Comparison of ENCODE assay signal across 1 cellular context in genomic region chr2:238238766-238239551, GRCh38.
A peak's percentile ranks its signal among the peaks of the same experiment; 100 is the strongest.
TF ChIP-seq lines count a peak whose summit lies in the region.

No MANE protein-coding gene starts in this region.

TF ChIP-seq in HepG2, 621 proteins besides CTCF, POLR2A, EP300 and RAD21 (continued from another document and continues in another):
- TF ChIP-seq ZBTB34 (CRISPR knock-in tag; IDR thresholded peaks at IDR 0.05) (peak; percentile 90), CBX1 (IDR thresholded peaks at IDR 0.05; ENCODE audit: low read depth) (peak; percentile 26), ZFP91 (CRISPR knock-in tag; IDR thresholded peaks at IDR 0.05; ENCODE audit: borderline replicate concordance) (peak; percentile 87), ZNF296 (CRISPR knock-in tag; conservative IDR thresholded peaks at IDR 0.05) (peak; percentile 95), TFDP1 (CRISPR knock-in tag; IDR thresholded peaks at IDR 0.05; ENCODE audit: borderline replicate concordance) (peak; percentile 99), ZBTB3 (CRISPR knock-in tag; IDR thresholded peaks at IDR 0.05; ENCODE audit: borderline replicate concordance, low read depth) (no peak), ZNF691 (CRISPR knock-in tag; IDR thresholded peaks at IDR 0.05; ENCODE audit: borderline replicate concordance, low read depth) (peak; percentile 61; the same call in 1 of the 2 replicates), ZNF235 (CRISPR knock-in tag; IDR thresholded peaks at IDR 0.05; ENCODE audit: borderline replicate concordance) (peak; percentile 98; the same call in 1 of the 2 replicates), ZNF224 (CRISPR knock-in tag; IDR thresholded peaks at IDR 0.05) (peak; percentile 88; the same call in 1 of the 2 replicates), MTF1 (CRISPR knock-in tag; IDR thresholded peaks at IDR 0.05) (peak; percentile 97), ZMAT3 (CRISPR knock-in tag; conservative IDR thresholded peaks at IDR 0.05) (peak; percentile 99), ARNTL (CRISPR knock-in tag; IDR thresholded peaks at IDR 0.05) (peak; percentile 92), YY1 (IDR thresholded peaks at IDR 0.05; ENCODE audit: insufficient read depth, insufficient replicate concordance, low read depth, low read length) (no peak), ZBTB20 (CRISPR knock-in tag; IDR thresholded peaks at IDR 0.05; ENCODE audit: borderline replicate concordance, low read depth) (peak; percentile 83; the same call in 1 of the 2 replicates), RFXANK (CRISPR knock-in tag; IDR thresholded peaks at IDR 0.05) (peak; percentile 79; the same call in 1 of the 2 replicates), JARID2 (CRISPR knock-in tag; IDR thresholded peaks at IDR 0.05; ENCODE audit: insufficient replicate concordance) (peak; percentile 90), RFX1 (IDR thresholded peaks at IDR 0.05) (no peak), SMARCE1 (IDR thresholded peaks at IDR 0.05; ENCODE audit: borderline replicate concordance) (no peak), KDM6A (CRISPR knock-in tag; IDR thresholded peaks at IDR 0.05; ENCODE audit: low read depth) (no peak; the same call in 1 of the 2 replicates), SIX4 (CRISPR knock-in tag; IDR thresholded peaks at IDR 0.05) (peak; percentile 28; the same call in 1 of the 2 replicates), HNF4G (IDR thresholded peaks at IDR 0.05; ENCODE audit: borderline replicate concordance, low read depth, low read length) (no peak), HNF4G (CRISPR knock-in tag; IDR thresholded peaks at IDR 0.05; ENCODE audit: borderline replicate concordance, low read depth) (no peak), ZNF563 (CRISPR knock-in tag; IDR thresholded peaks at IDR 0.05) (peak; percentile 99), ATF4 (CRISPR knock-in tag; IDR thresholded peaks at IDR 0.05) (peak in 1 of 2 experiments; percentile 82; a peak in 2 of 4 replicates), MIXL1 (CRISPR knock-in tag; IDR thresholded peaks at IDR 0.05) (peak; percentile 86), CREM (IDR thresholded peaks at IDR 0.05) (no peak), CREM (CRISPR knock-in tag; IDR thresholded peaks at IDR 0.05) (no peak), ZNF264 (CRISPR knock-in tag; IDR thresholded peaks at IDR 0.05) (peak; percentile 79; the same call in 1 of the 2 replicates), GATA4 (IDR thresholded peaks at IDR 0.05; ENCODE audit: borderline replicate concordance, low read depth) (no peak), HBP1 (CRISPR knock-in tag; IDR thresholded peaks at IDR 0.05; ENCODE audit: low read depth) (peak; percentile 94), CENPX (CRISPR knock-in tag; IDR thresholded peaks at IDR 0.05) (no peak), ZNF446 (CRISPR knock-in tag; IDR thresholded peaks at IDR 0.05) (peak; percentile 98), E2F2 (CRISPR knock-in tag; IDR thresholded peaks at IDR 0.05; ENCODE audit: borderline replicate concordance) (peak; percentile 98; the same call in 1 of the 2 replicates), ZNF160 (CRISPR knock-in tag; IDR thresholded peaks at IDR 0.05) (peak; percentile 98), ZNF652 (CRISPR knock-in tag; IDR thresholded peaks at IDR 0.05; ENCODE audit: borderline replicate concordance, low read depth) (no peak), MYNN (CRISPR knock-in tag; IDR thresholded peaks at IDR 0.05; ENCODE audit: low read depth) (peak; percentile 97), NFYC (CRISPR knock-in tag; IDR thresholded peaks at IDR 0.05) (peak; percentile 66), PATZ1 (CRISPR knock-in tag; IDR thresholded peaks at IDR 0.05) (peak; percentile 47; the same call in 1 of the 2 replicates), PCBP1 (IDR thresholded peaks at IDR 0.05; ENCODE audit: borderline replicate concordance, low read depth, low read length) (peak; percentile 53; the same call in 1 of the 2 replicates), HNF4A (CRISPR knock-in tag; IDR thresholded peaks at IDR 0.05) (peak; percentile 31; the same call in 1 of the 2 replicates), KIAA2018 (CRISPR knock-in tag; IDR thresholded peaks at IDR 0.05; ENCODE audit: borderline replicate concordance) (no peak; the same call in 1 of the 2 replicates)
